In genomic region chr12:31324116-31324844, GRCh38 we compare ENCODE assay signal across 8 cellular contexts. TPM values are rescaled to one million over a fixed set of nuclear protein-coding genes. Genes with fewer than 3 reads are reported as not detected.
DNase-seq lines count a peak whose midpoint lies in the region; FAIRE-seq and TF ChIP-seq lines count a peak whose summit lies in the region.

No MANE protein-coding gene starts in this region.

- no peaks in the 10 kb centered on the region for H3K9me3 Mint-ChIP-seq in MCF 10A (ENCODE audit: unreplicated experiment)

- H3K9me3 ChIP-seq in ES-I3 (ENCODE audit: control insufficient read depth, insufficient read depth, low read length), result no peaks in the 10 kb centered on the region
- no peaks in the 10 kb centered on the region for H3K9me3 ChIP-seq in spleen

- WGBS in spleen, 5 donors, result 0% methylated on average over 21 to 81 of the region's 81 CpGs

- peak overlapping the region; percentile 99 for H3K4me3 Mint-ChIP-seq in MCF 10A (ENCODE audit: unreplicated experiment)

- intact Hi-C loops in MCF 10A (cut with micrococcal nuclease), result no loop called here
- intact Hi-C loops in spleen (cut with DNase I; ENCODE audit: low total_unique reads), result no loop called here

- DNase-seq in H4 (ENCODE audit: low spot score) (peak; percentile 74), MV-4-11 (lab: John Stamatoyannopoulos, UW) (peak; percentile 55), UCSD-AML1 (lab: John Stamatoyannopoulos, UW; ENCODE audit: unreplicated experiment) (peak; percentile 78), MCF 10A (ENCODE audit: unreplicated experiment) (peak; percentile 81), iPS-NIHi7 (ENCODE audit: extremely low spot score) (peak; percentile 45), spleen (peak; percentile 95), HTR-8/SVneo (ENCODE audit: insufficient read length, low spot score) (no peak)

- peak overlapping the region; percentile 99 for H3K9ac ChIP-seq in ES-I3 (ENCODE audit: low read depth, low read length)

- H3K4me1 Mint-ChIP-seq in MCF 10A (ENCODE audit: insufficient read depth, unreplicated experiment), result peaks cover 32% of the 10 kb centered on the region

- peak overlapping the region; percentile 50 to 82 (median 72) for H3K4me3 ChIP-seq in spleen

- H3K36me3 ChIP-seq in ES-I3 (ENCODE audit: insufficient read depth, low read length) (no peaks in the 10 kb centered on the region; the same call in 1 of the 2 replicates), spleen (no peaks in the 10 kb centered on the region)

- FAIRE-seq in HTR-8/SVneo (lab: Jason Lieb, UNC), result no peak

- no peak for TF ChIP-seq CTCF in MCF 10A (IDR thresholded peaks at IDR 0.05; ENCODE audit: unreplicated experiment)
- peak in 5 of 11 experiments; percentile 7 to 30 (median 21) for TF ChIP-seq CTCF in spleen (IDR thresholded peaks at IDR 0.05 in 8 of 11, conservative IDR thresholded peaks at IDR 0.05 in 3 of 11)

- H3K4me1 ChIP-seq in ES-I3 (ENCODE audit: insufficient read depth, low read length) (peaks cover 36% of the 10 kb centered on the region), spleen (peaks cover 19 to 59% (median 42%) of the 10 kb centered on the region in 6 donors)

- H3K27ac Mint-ChIP-seq in MCF 10A (ENCODE audit: low read depth, unreplicated experiment), result peak overlapping the region; percentile 94

- no peaks in the 10 kb centered on the region for H3K27me3 Mint-ChIP-seq in MCF 10A (ENCODE audit: insufficient read depth, unreplicated experiment)

- TF ChIP-seq POLR2A in spleen (IDR thresholded peaks at IDR 0.05), result no peak

- POLR2A ChIA-PET in MCF 10A (lab: Yijun Ruan, JAX), result interaction anchor here (0.8 to 3.0 kb wide), 7 partner anchors 10 to 1355 kb away, joined by 3 to 15 read pairs (median 4); partner anchors contain the start of genes DENND5B and DNM1L

- CTCF ChIA-PET in MCF 10A (lab: Yijun Ruan, JAX), result interaction anchor here (0.5 to 0.7 kb wide), 2 partner anchors 8 to 963 kb away, joined by 3 to 4 read pairs; no protein-coding TSS in a partner anchor

- peak overlapping the region; percentile 90 to 96 (median 95) for H3K27ac ChIP-seq in spleen

- no TSS peak for BruUV-seq in MCF 10A (replicated peaks; lab: Mats Ljungman, UMichigan)

- no peaks in the 10 kb centered on the region for H3K27me3 ChIP-seq in spleen (replicated peaks in 1 of 7)

- H3K36me3 Mint-ChIP-seq in MCF 10A (ENCODE audit: insufficient read depth, unreplicated experiment), result no peaks in the 10 kb centered on the region

RNA-seq across cellular contexts. Expression of gene SINHCAF, which starts 1.7 kb away (rescaled TPM):
- 72.6 and 127 TPM in 2 replicates for total RNA-seq in H4 (2014; rRNA removed; shearing (Covaris generic))
- total RNA-seq in MCF 10A (2022) (100 and 139 TPM in 2 replicates), spleen (100 to 1,000 TPM in 1 of 7 donors, 10 to 100 TPM in 6; 43.4 to 121 (median 62.8) TPM)
- 10 to 100 TPM; 28.4 to 37.4 (median 30.9) TPM for polyA plus RNA-seq in spleen
